ENCODE assay signal across 8 cellular contexts in the genomic region with DNA sequence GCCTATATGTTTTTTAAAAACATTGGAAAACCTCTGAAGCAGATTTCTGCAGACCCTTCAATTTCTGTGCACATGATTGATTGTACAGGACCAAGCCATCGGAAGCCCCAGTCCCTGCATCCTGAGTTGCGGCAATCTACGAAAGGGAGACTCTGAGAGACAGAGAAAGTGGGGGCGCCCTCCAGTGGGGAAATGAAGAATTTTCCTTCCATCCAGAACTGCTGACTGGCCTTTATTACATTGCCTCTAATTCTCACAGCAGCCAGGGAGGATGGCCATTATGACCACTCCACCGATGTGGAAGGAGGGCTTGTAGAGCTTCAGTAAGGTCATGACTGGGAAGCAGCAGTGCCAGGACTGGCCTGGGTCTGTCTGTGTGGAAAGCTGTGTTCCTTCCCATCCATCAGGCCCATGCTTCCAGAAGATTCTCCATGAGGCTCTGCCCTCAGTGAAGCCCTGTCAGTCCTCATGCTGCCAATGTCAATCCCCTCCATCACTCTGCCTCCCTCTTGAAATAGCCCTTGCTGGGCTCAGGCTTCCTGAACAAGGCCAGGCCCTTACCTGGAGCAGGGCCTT. TPM values are rescaled to one million over a fixed set of nuclear protein-coding genes. Genes with fewer than 3 reads are reported as not detected.
DNase-seq lines count a peak whose midpoint lies in the region; ATAC-seq and TF ChIP-seq lines count a peak whose summit lies in the region.

No MANE protein-coding gene starts in this region.

- H3K36me3 ChIP-seq in WERI-Rb-1: no peaks in the 10 kb centered on the region
- H3K36me3 ChIP-seq in kidney epithelial cell (ENCODE audit: control insufficient read depth, insufficient read depth, low read length): no peaks in the 10 kb centered on the region

- DNase-seq in Ammon's horn (ENCODE audit: low spot score) (peak; percentile 68), GM20000 (ENCODE audit: low spot score) (peak; percentile 79), NCI-H1930 (lab: John Stamatoyannopoulos, UW) (peak; percentile 23 to 67), WERI-Rb-1 (peak; percentile 85), T47D (ENCODE audit: low read depth in 1 of 2, low spot score in 1 of 2) (peak; percentile 31 to 72), kidney epithelial cell (ENCODE audit: low read depth) (no peak)
- peak; percentile 55 to 69 for DNase-seq in stimulated activated CD4-positive, alpha-beta T cell treated with anti-CD3 and anti-CD28 coated beads, Interleukin-4, amount 100 ng/mL, for 48 hours (ENCODE audit: low read depth in 2 of 2)

- in situ Hi-C loops in T47D (cut with HindIII; ENCODE audit: low pct_unique_long_range_greater_than_20kb, low sequenced_read_pairs): no loop called here

- peak; percentile 53 for TF ChIP-seq CTCF in GM20000 (IDR thresholded peaks at IDR 0.05; ENCODE audit: extremely low read depth, missing control alignments)
- peak; percentile 79 for TF ChIP-seq CTCF in WERI-Rb-1 (IDR thresholded peaks at IDR 0.05; ENCODE audit: low read depth, low read length)
- peak; percentile 69 for TF ChIP-seq CTCF in kidney epithelial cell (IDR thresholded peaks at IDR 0.05; ENCODE audit: insufficient read depth, low read length, poor library complexity, severe bottlenecking)

- ATAC-seq in HG03565 (IDR thresholded peaks at IDR 0.05; ENCODE audit: unreplicated experiment): no peak

- H3K9me3 ChIP-seq in WERI-Rb-1 (ENCODE audit: severe bottlenecking): no peaks in the 10 kb centered on the region

- no peaks in the 10 kb centered on the region for H3K27me3 ChIP-seq in WERI-Rb-1 (ENCODE audit: insufficient read depth, low read depth, severe bottlenecking)
- peaks cover 33% of the 10 kb centered on the region for H3K27me3 ChIP-seq in kidney epithelial cell (ENCODE audit: control insufficient read depth, insufficient read depth, low read length)

- H3K27ac ChIP-seq in WERI-Rb-1: no peak overlapping the region

- no peak overlapping the region for H3K4me3 ChIP-seq in WERI-Rb-1 (ENCODE audit: low read depth, low read length)
- no peak overlapping the region for H3K4me3 ChIP-seq in kidney epithelial cell (ENCODE audit: low read depth, low read length)

RNA-seq across cellular contexts. Expression of a gene that starts 20.0 kb away (rescaled TPM):
- not detected in 2 replicates for total RNA-seq in kidney epithelial cell

RNA-seq across cellular contexts. Expression of a gene that starts 35.2 kb away (rescaled TPM):
- total RNA-seq in kidney epithelial cell: 50.2 and 62.7 TPM in 2 replicates

RNA-seq across cellular contexts. Expression of a gene that starts 43.3 kb away (rescaled TPM):
- total RNA-seq in kidney epithelial cell: 2.5 and 3.8 TPM in 2 replicates
